22 cellular contexts compared by ENCODE assay signal in genomic region chr2:72958542-72959385, GRCh38. TPM values are rescaled to one million over a fixed set of nuclear protein-coding genes. Genes with fewer than 3 reads are reported as not detected.
DNase-seq lines count a peak whose midpoint lies in the region; ATAC-seq and TF ChIP-seq lines count a peak whose summit lies in the region.
"Had no signal": no experiment of that assay in that cellular context is flagged by ENCODE, and none has a peak within 500 bp of the region (broad histone marks: within the 10 kb centered on the region; RNA-seq: fewer than 3 reads in every experiment).

No MANE protein-coding gene starts in this region.

- intact Hi-C loops in Right ventricle myocardium inferior (cut with DNase I) (no loop called here), mucosa of descending colon (cut with DNase I, micrococcal nuclease) (no loop called here)
- intact Hi-C loops in dendritic cell treated with granulocyte-macrophage colony-stimulating factor and Interleukin-4, amounts not matched to agents 40 ng/mL and 50 ng/mL, for 4 days (cut with micrococcal nuclease): no loop called here

- DNase-seq in Right ventricle myocardium inferior (ENCODE audit: missing footprints): peak; percentile 40
- no peak for DNase-seq in right atrium auricular region (ENCODE audit: low spot score)
- DNase-seq in mucosa of descending colon: peak in 2 of 3 donors; percentile 16 to 32
- DNase-seq in stimulated activated effector memory CD8-positive, alpha-beta T cell treated with anti-CD3 and anti-CD28 coated beads, Interleukin-12 subunit alpha, Interleukin-12 subunit beta, amount 100 ng/mL, for 72 hours (ENCODE audit: low spot score in 2 of 2): no peak
- no peak for DNase-seq in inferior parietal cortex (ENCODE audit: extremely low spot score)
- DNase-seq in NAMALWA (ENCODE audit: low spot score): no peak
- DNase-seq: Calu3, DND-41, NCI-H1092, NCI-H1436, NCI-H187, NCI-H2081 treated with DMSO at 0.1 percent for 48 hours, NCI-H2171, NCI-H226, NCI-H510A, NCI-H69, RPMI8226, SHP77 had no signal

- H3K27ac Mint-ChIP-seq in dendritic cell treated with granulocyte-macrophage colony-stimulating factor and Interleukin-4, amounts not matched to agents 40 ng/mL and 50 ng/mL, for 4 days: peak overlapping the region; percentile 52
- peak overlapping the region; percentile 60 for H3K27ac Mint-ChIP-seq in stimulated activated effector memory CD8-positive, alpha-beta T cell treated with anti-CD3 and anti-CD28 coated beads, Interleukin-12 subunit alpha, Interleukin-12 subunit beta, amount 100 ng/mL, for 72 hours

- TF ChIP-seq CTCF in right atrium auricular region (IDR thresholded peaks at IDR 0.05): no peak
- no peak for TF ChIP-seq CTCF in mucosa of descending colon (IDR thresholded peaks at IDR 0.05)

- H3K27ac ChIP-seq in right atrium auricular region: no peak overlapping the region
- H3K27ac ChIP-seq: KMS-11 had no signal

- no peak for ATAC-seq in Right ventricle myocardium inferior
- no peak for ATAC-seq in mucosa of descending colon
- ATAC-seq in stimulated activated effector memory CD8-positive, alpha-beta T cell treated with anti-CD3 and anti-CD28 coated beads, Interleukin-12 subunit alpha, Interleukin-12 subunit beta, amount 100 ng/mL, for 72 hours: no peak
- no peak for ATAC-seq in HG03159 (IDR thresholded peaks at IDR 0.05; ENCODE audit: unreplicated experiment)

- H3K36me3 Mint-ChIP-seq in dendritic cell treated with granulocyte-macrophage colony-stimulating factor and Interleukin-4, amounts not matched to agents 40 ng/mL and 50 ng/mL, for 4 days (ENCODE audit: low read depth): peaks cover 62% of the 10 kb centered on the region
- peaks cover 6% of the 10 kb centered on the region for H3K36me3 Mint-ChIP-seq in stimulated activated effector memory CD8-positive, alpha-beta T cell treated with anti-CD3 and anti-CD28 coated beads, Interleukin-12 subunit alpha, Interleukin-12 subunit beta, amount 100 ng/mL, for 72 hours
- H3K36me3 Mint-ChIP-seq: IgD-negative memory B cell had no signal

- peaks cover 75% of the 10 kb centered on the region for H3K4me1 Mint-ChIP-seq in dendritic cell treated with granulocyte-macrophage colony-stimulating factor and Interleukin-4, amounts not matched to agents 40 ng/mL and 50 ng/mL, for 4 days (ENCODE audit: low read depth)
- H3K4me1 Mint-ChIP-seq in stimulated activated effector memory CD8-positive, alpha-beta T cell treated with anti-CD3 and anti-CD28 coated beads, Interleukin-12 subunit alpha, Interleukin-12 subunit beta, amount 100 ng/mL, for 72 hours: peaks cover 59% of the 10 kb centered on the region
- H3K4me1 Mint-ChIP-seq: IgD-negative memory B cell had no signal

- no peak overlapping the region for H3K4me3 ChIP-seq in right atrium auricular region
- H3K4me3 ChIP-seq in mucosa of descending colon: no peak overlapping the region

- no peaks in the 10 kb centered on the region for H3K27me3 ChIP-seq in right atrium auricular region

- H3K9me3 Mint-ChIP-seq in dendritic cell treated with granulocyte-macrophage colony-stimulating factor and Interleukin-4, amounts not matched to agents 40 ng/mL and 50 ng/mL, for 4 days: no peaks in the 10 kb centered on the region
- no peaks in the 10 kb centered on the region for H3K9me3 Mint-ChIP-seq in stimulated activated effector memory CD8-positive, alpha-beta T cell treated with anti-CD3 and anti-CD28 coated beads, Interleukin-12 subunit alpha, Interleukin-12 subunit beta, amount 100 ng/mL, for 72 hours
- H3K9me3 Mint-ChIP-seq: IgD-negative memory B cell had no signal

- H3K36me3 ChIP-seq in right atrium auricular region: no peaks in the 10 kb centered on the region
- H3K36me3 ChIP-seq in mucosa of descending colon (ENCODE audit: low read depth): no peaks in the 10 kb centered on the region

- peaks cover 24% of the 10 kb centered on the region for H3K27me3 Mint-ChIP-seq in dendritic cell treated with granulocyte-macrophage colony-stimulating factor and Interleukin-4, amounts not matched to agents 40 ng/mL and 50 ng/mL, for 4 days
- H3K27me3 Mint-ChIP-seq: IgD-negative memory B cell had no signal

- H3K4me1 ChIP-seq in right atrium auricular region: no peaks in the 10 kb centered on the region
- no peaks in the 10 kb centered on the region for H3K4me1 ChIP-seq in mucosa of descending colon (ENCODE audit: low read depth)

- no peak overlapping the region for H3K4me3 Mint-ChIP-seq in dendritic cell treated with granulocyte-macrophage colony-stimulating factor and Interleukin-4, amounts not matched to agents 40 ng/mL and 50 ng/mL, for 4 days
- H3K4me3 Mint-ChIP-seq in stimulated activated effector memory CD8-positive, alpha-beta T cell treated with anti-CD3 and anti-CD28 coated beads, Interleukin-12 subunit alpha, Interleukin-12 subunit beta, amount 100 ng/mL, for 72 hours: no peak overlapping the region
- H3K4me3 Mint-ChIP-seq: IgD-negative memory B cell had no signal

- H3K9me3 ChIP-seq in right atrium auricular region (no peaks in the 10 kb centered on the region), mucosa of descending colon (no peaks in the 10 kb centered on the region)

RNA-seq across cellular contexts. Expression of gene EMX1, which starts 41.4 kb away (rescaled TPM):
- total RNA-seq in Right ventricle myocardium inferior (not detected), right atrium auricular region (under 1 TPM in 1 of 2 donors, not detected in 1; 0.31 TPM), mucosa of descending colon (1 to 10 TPM in 2 of 3 donors, under 1 TPM in 1; 0.96 to 3.6 (median 1.6) TPM)
- total RNA-seq: Calu3 had no signal

Comparison
In these comparisons a context has a peak if more than half of its experiments do, and no peak if none do; other contexts are left out.
1. DNase-seq: peak in Right ventricle myocardium inferior (single experiment) and mucosa of descending colon (2 of 3); none in right atrium auricular region (single experiment), stimulated activated effector memory CD8-positive, alpha-beta T cell treated with anti-CD3 and anti-CD28 coated beads, Interleukin-12 subunit alpha, Interleukin-12 subunit beta, amount 100 ng/mL, for 72 hours (0 of 2), inferior parietal cortex (single experiment) and NAMALWA (single experiment).